Comparison of ENCODE assay signal across 8 cellular contexts in the genomic region with DNA sequence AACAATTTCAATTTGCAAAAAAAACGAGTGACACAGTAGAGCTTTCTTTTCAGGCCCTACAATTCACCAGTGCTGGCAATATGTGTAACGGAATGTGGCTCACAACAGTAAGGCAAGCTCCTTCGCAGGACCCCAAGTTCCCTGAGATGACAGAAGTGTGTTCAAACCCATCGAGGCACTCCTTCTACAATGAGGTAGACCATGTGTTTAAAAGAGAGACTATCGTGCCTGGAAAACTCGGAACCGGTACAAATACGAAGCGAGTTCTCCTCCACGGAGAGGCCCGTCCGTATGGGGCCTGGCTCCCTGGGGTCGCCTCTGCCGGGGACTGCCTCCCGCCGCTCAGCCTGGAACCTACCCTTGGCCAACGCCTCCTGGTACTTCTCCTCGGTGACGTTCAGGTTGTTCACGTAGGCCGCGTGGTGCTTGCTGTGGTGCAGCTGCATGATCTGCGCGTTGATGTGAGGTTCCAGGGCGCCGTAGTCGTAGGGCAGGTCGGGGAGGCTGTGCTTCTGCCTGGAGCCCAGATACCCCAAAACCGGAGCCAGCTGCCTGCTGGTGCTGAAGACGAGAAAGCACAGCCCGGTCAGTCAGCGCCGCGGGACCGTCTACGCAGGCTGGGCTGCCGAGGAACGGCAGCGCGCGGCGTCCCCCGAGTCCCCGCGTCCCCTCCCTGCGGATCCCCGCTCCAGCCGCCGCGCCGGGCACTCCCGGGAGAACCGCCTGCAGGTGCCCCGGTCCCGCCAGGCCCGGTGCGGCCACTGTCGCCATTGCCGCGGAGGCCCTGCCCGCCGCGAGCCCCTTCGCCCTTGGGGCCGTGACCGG. TPM values are rescaled to one million over a fixed set of nuclear protein-coding genes. Genes with fewer than 3 reads are reported as not detected.
DNase-seq lines count a peak whose midpoint lies in the region; ATAC-seq lines count a peak whose summit lies in the region.

No MANE protein-coding gene starts in this region.

- peaks cover 50% of the 10 kb centered on the region for H3K4me1 Mint-ChIP-seq in stimulated activated memory B cell treated with anti-CD40 and anti-IgM and Interleukin-4, amounts not matched to agents 10 μg/mL and 1 μg/mL and 100 μg/mL, for 72 hours

- no peaks in the 10 kb centered on the region for H3K9me3 ChIP-seq in esophagus (ENCODE audit: control insufficient read depth in 2 of 2, insufficient read depth in 1 of 2, low read depth in 1 of 2, low read length in 1 of 2)

- peaks cover 3 to 6% of the 10 kb centered on the region in 2 donors for H3K36me3 ChIP-seq in esophagus (ENCODE audit: control insufficient read depth in 2 of 2, insufficient read depth in 2 of 2, low read length in 1 of 2)

- ATAC-seq in GM18873 (IDR thresholded peaks at IDR 0.05; ENCODE audit: low FRiP score, unreplicated experiment) (peak; percentile 23), HG03108 (IDR thresholded peaks at IDR 0.05; ENCODE audit: unreplicated experiment) (peak; percentile 25)
- peak; percentile 74 for ATAC-seq in stimulated activated memory B cell treated with anti-CD40 and anti-IgM and Interleukin-4, amounts not matched to agents 10 μg/mL and 1 μg/mL and 100 μg/mL, for 72 hours

- H3K4me1 ChIP-seq in esophagus (ENCODE audit: control insufficient read depth in 2 of 2, insufficient read depth in 2 of 2, low read length in 1 of 2): peaks cover 0 to 4% of the 10 kb centered on the region in 2 donors

- peak overlapping the region; percentile 79 to 97 for H3K4me3 ChIP-seq in esophagus (ENCODE audit: low read depth in 1 of 2, low read length in 2 of 2)

- H3K27me3 Mint-ChIP-seq in stimulated activated memory B cell treated with anti-CD40 and anti-IgM and Interleukin-4, amounts not matched to agents 10 μg/mL and 1 μg/mL and 100 μg/mL, for 72 hours: no peaks in the 10 kb centered on the region

- no peaks in the 10 kb centered on the region for H3K9me3 Mint-ChIP-seq in stimulated activated memory B cell treated with anti-CD40 and anti-IgM and Interleukin-4, amounts not matched to agents 10 μg/mL and 1 μg/mL and 100 μg/mL, for 72 hours

- H3K27me3 ChIP-seq in esophagus (ENCODE audit: control insufficient read depth in 1 of 2, insufficient read depth in 2 of 2, low read length in 2 of 2): no peaks in the 10 kb centered on the region

- peak overlapping the region; percentile 91 for H3K4me3 Mint-ChIP-seq in stimulated activated memory B cell treated with anti-CD40 and anti-IgM and Interleukin-4, amounts not matched to agents 10 μg/mL and 1 μg/mL and 100 μg/mL, for 72 hours

- H3K27ac ChIP-seq in esophagus (ENCODE audit: low read depth in 2 of 2, low read length in 1 of 2): peak overlapping the region; percentile 96 to 99

- in situ Hi-C loops in ACHN (cut with HindIII; ENCODE audit: low pct_ligation_motif_present, low pct_unique_long_range_greater_than_20kb, low sequenced_read_pairs): no loop called here

- 1% methylated on average over 54 to 66 of the region's 66 CpGs for WGBS in esophagus, 2 donors

- peak overlapping the region; percentile 93 for H3K27ac Mint-ChIP-seq in stimulated activated memory B cell treated with anti-CD40 and anti-IgM and Interleukin-4, amounts not matched to agents 10 μg/mL and 1 μg/mL and 100 μg/mL, for 72 hours

- peaks cover 21% of the 10 kb centered on the region for H3K36me3 Mint-ChIP-seq in stimulated activated memory B cell treated with anti-CD40 and anti-IgM and Interleukin-4, amounts not matched to agents 10 μg/mL and 1 μg/mL and 100 μg/mL, for 72 hours

- peak; percentile 50 for DNase-seq in ACHN
- DNase-seq in NCI-H748 treated with DMSO at 0.1 percent for 48 hours (lab: John Stamatoyannopoulos, UW): peak; percentile 30
- DNase-seq in activated T-cell treated with anti-CD3 and anti-CD28 coated beads for 4 hours: peak; percentile 46
- peak; percentile 46 for DNase-seq in myocyte (ENCODE audit: low read depth)

RNA-seq across cellular contexts. Expression of a gene that starts 0.5 kb away (rescaled TPM):
- polyA plus RNA-seq in esophagus: 100 to 1,000 TPM in 1 of 2 donors, 10 to 100 TPM in 1; 79.1 to 167 TPM
- total RNA-seq in myocyte: 177 and 208 TPM in 2 replicates
- polyA plus RNA-seq in myocyte (2012): 89.7 TPM

RNA-seq across cellular contexts. Expression of a gene that starts 34.8 kb away (rescaled TPM):
- polyA plus RNA-seq in esophagus: 10 to 100 TPM; 55.8 to 75.6 TPM
- 64.8 and 68.4 TPM in 2 replicates for total RNA-seq in myocyte
- polyA plus RNA-seq in myocyte (2012): 38.6 TPM

Comparison
In these comparisons a context has a peak if more than half of its experiments do, and no peak if none do; other contexts are left out.
1. Peak in every context shown above with its lines: DNase-seq, ATAC-seq, H3K4me3 ChIP-seq and H3K27ac ChIP-seq.
2. ATAC-seq: peak in every context shown above with its lines; median percentile 74 in stimulated activated memory B cell treated with anti-CD40 and anti-IgM and Interleukin-4, amounts not matched to agents 10 μg/mL and 1 μg/mL and 100 μg/mL, for 72 hours; 25 in HG03108; 23 in GM18873.